8 cellular contexts compared by ENCODE assay signal in genomic region chr1:1658583-1659549, GRCh38. TPM values are rescaled to one million over a fixed set of nuclear protein-coding genes. Genes with fewer than 3 reads are reported as not detected.
DNase-seq lines count a peak whose midpoint lies in the region; ATAC-seq and TF ChIP-seq lines count a peak whose summit lies in the region.
"Not testable (repeated sequence)": the region's sequence is repeated elsewhere in the genome, so short reads cannot be mapped to it uniquely, and the experiment has no call there.

CDK11B (minus strand) TSS chr1:1659004; CDS start chr1:1657485, 1,519 bp downstream.

- H3F3A ChIP-seq in PC-3 (ENCODE audit: low read length, unreplicated experiment), result not testable (repeated sequence)

- peak; percentile 44; the same call in 1 of the 2 replicates for TF ChIP-seq CTCF in PC-3 (conservative IDR thresholded peaks at IDR 0.05; ENCODE audit: low read depth, low read length)

- H3K4me3 ChIP-seq in Jurkat, Clone E6-1 (ENCODE audit: low read length), result peak within 1 kb of the TSS; percentile 54
- H3K4me3 ChIP-seq in PC-3 (ENCODE audit: low read length) (peak within 1 kb of the TSS; percentile 60), mucosa of rectum (ENCODE audit: low read length in 2 of 2) (peak within 1 kb of the TSS; percentile 80 to 92)

- not testable (repeated sequence) for H4K20me1 ChIP-seq in PC-3 (ENCODE audit: low read length)

- H3K36me3 ChIP-seq in PC-3 (ENCODE audit: low read depth, low read length), result peaks cover 29% of the 10 kb centered on the region
- H3K36me3 ChIP-seq in mucosa of rectum (ENCODE audit: control insufficient read depth in 2 of 2, insufficient read depth in 2 of 2, low read length in 2 of 2), result peaks cover 13 to 19% of the 10 kb centered on the region in 2 donors

- peak within 1 kb of the TSS; percentile 73 for H3K27ac ChIP-seq in PC-3 (ENCODE audit: low read length)
- peak within 1 kb of the TSS; percentile 81 for H3K27ac ChIP-seq in epithelial cell of prostate
- peak within 1 kb of the TSS; percentile 97 to 100 for H3K27ac ChIP-seq in mucosa of rectum (ENCODE audit: low read depth in 2 of 2, low read length in 2 of 2)

- CTCF ChIA-PET in PC-3 (lab: Charles Lee), result not testable (repeated sequence)

- H3K9ac ChIP-seq in PC-3 (ENCODE audit: low read length) (peak within 1 kb of the TSS; percentile 67), mucosa of rectum (ENCODE audit: low read depth in 1 of 2, low read length in 2 of 2) (peak within 1 kb of the TSS; percentile 74 to 94)

- not testable (repeated sequence) for H3K27me3 ChIP-seq in PC-3 (ENCODE audit: low read length); mucosa of rectum (ENCODE audit: control insufficient read depth in 2 of 2, insufficient read depth in 2 of 2, low read length in 2 of 2)

- peak; percentile 95 for DNase-seq in DMS153 treated with DMSO at 0.1 percent for 48 hours (lab: John Stamatoyannopoulos, UW; ENCODE audit: unreplicated experiment)
- peak; percentile 96 for DNase-seq in Jurkat, Clone E6-1 (ENCODE audit: low read depth, low spot score)
- peak; percentile 100 for DNase-seq in PC-3
- peak; percentile 99 for DNase-seq in activated T-cell treated with anti-CD3 and anti-CD28 coated beads for 48 hours (ENCODE audit: low read depth)
- peak; percentile 73 for DNase-seq in epithelial cell of prostate (ENCODE audit: low read depth, low spot score)
- DNase-seq in stimulated activated CD8-positive, alpha-beta memory T cell treated with anti-CD3 and anti-CD28 coated beads, Interleukin-4, amount 100 ng/mL, for 48 hours, result peak; percentile 99

- POLR2A ChIA-PET in PC-3 (lab: Charles Lee; ENCODE audit: unreplicated experiment), result not testable (repeated sequence)

- H2AFZ ChIP-seq in PC-3 (ENCODE audit: low read length), result peak within 1 kb of the TSS; percentile 29

- peaks cover 33% of the 10 kb centered on the region for H3K79me2 ChIP-seq in PC-3 (ENCODE audit: low read length)

- H3K9me3 ChIP-seq in PC-3 (ENCODE audit: low read length); mucosa of rectum (ENCODE audit: control insufficient read depth in 2 of 2, low read length in 2 of 2): not testable (repeated sequence)

- H3K4me1 ChIP-seq in PC-3 (ENCODE audit: insufficient read depth, low read length), result peaks cover 16% of the 10 kb centered on the region
- peaks cover 2 to 16% of the 10 kb centered on the region in 2 donors for H3K4me1 ChIP-seq in mucosa of rectum (ENCODE audit: control insufficient read depth in 2 of 2, insufficient read depth in 2 of 2, low read length in 2 of 2)

- TSS peak; percentile 66 for BruUV-seq in PC-3 (replicated peaks; lab: Mats Ljungman, UMichigan)

- H3K4me2 ChIP-seq in PC-3 (ENCODE audit: low read length), result peak within 1 kb of the TSS; percentile 40

- intact Hi-C loops in PC-3 (cut with micrococcal nuclease), result not testable (repeated sequence)

- peak; percentile 86 for ATAC-seq in GM21619 (IDR thresholded peaks at IDR 0.05; ENCODE audit: unreplicated experiment)
- ATAC-seq in PC-3, result peak; percentile 80

- H3K9me2 ChIP-seq in PC-3 (replicated peaks; ENCODE audit: low read length), result not testable (repeated sequence)

RNA-seq across cellular contexts. Expression of gene CDK11B, which starts in this region (rescaled TPM):
- 77.6 TPM for polyA plus RNA-seq in Jurkat, Clone E6-1 (2012; ENCODE audit: insufficient read depth, insufficient read length)
- total RNA-seq in PC-3 (2014; rRNA removed), result 38.6 and 50.4 TPM in 2 replicates

Comparison
In these comparisons a context has a peak if more than half of its experiments do, and no peak if none do; other contexts are left out.
1. Peak in every context shown above with its lines: DNase-seq, ATAC-seq, H3K4me3 ChIP-seq and H3K27ac ChIP-seq.